ENCODE assay signal across 1 cellular context in the genomic region with DNA sequence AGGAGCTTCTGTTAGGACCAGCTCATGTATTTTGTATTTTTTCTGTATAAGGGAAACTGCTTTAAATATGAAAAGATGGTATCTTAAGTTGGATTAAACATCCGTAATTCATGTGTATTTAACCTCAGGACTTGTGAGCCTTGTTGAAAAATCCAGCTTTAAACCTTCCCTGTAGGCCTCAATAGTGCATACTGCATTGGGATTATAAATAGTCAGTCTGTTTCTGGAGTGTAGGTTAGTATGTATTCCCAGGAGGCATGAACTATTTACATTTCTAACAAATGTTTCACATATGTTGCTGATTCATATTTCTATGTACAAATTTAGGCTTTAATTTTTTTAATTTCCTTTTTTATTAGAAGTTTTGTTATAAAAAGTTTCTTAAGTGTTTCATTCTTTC.
TF ChIP-seq lines count a peak whose summit lies in the region.

No MANE protein-coding gene starts in this region.

TF ChIP-seq in GM23338, 12 proteins besides CTCF, POLR2A, EP300 and RAD21 (continued from another document):
- TF ChIP-seq, protein P1, sequence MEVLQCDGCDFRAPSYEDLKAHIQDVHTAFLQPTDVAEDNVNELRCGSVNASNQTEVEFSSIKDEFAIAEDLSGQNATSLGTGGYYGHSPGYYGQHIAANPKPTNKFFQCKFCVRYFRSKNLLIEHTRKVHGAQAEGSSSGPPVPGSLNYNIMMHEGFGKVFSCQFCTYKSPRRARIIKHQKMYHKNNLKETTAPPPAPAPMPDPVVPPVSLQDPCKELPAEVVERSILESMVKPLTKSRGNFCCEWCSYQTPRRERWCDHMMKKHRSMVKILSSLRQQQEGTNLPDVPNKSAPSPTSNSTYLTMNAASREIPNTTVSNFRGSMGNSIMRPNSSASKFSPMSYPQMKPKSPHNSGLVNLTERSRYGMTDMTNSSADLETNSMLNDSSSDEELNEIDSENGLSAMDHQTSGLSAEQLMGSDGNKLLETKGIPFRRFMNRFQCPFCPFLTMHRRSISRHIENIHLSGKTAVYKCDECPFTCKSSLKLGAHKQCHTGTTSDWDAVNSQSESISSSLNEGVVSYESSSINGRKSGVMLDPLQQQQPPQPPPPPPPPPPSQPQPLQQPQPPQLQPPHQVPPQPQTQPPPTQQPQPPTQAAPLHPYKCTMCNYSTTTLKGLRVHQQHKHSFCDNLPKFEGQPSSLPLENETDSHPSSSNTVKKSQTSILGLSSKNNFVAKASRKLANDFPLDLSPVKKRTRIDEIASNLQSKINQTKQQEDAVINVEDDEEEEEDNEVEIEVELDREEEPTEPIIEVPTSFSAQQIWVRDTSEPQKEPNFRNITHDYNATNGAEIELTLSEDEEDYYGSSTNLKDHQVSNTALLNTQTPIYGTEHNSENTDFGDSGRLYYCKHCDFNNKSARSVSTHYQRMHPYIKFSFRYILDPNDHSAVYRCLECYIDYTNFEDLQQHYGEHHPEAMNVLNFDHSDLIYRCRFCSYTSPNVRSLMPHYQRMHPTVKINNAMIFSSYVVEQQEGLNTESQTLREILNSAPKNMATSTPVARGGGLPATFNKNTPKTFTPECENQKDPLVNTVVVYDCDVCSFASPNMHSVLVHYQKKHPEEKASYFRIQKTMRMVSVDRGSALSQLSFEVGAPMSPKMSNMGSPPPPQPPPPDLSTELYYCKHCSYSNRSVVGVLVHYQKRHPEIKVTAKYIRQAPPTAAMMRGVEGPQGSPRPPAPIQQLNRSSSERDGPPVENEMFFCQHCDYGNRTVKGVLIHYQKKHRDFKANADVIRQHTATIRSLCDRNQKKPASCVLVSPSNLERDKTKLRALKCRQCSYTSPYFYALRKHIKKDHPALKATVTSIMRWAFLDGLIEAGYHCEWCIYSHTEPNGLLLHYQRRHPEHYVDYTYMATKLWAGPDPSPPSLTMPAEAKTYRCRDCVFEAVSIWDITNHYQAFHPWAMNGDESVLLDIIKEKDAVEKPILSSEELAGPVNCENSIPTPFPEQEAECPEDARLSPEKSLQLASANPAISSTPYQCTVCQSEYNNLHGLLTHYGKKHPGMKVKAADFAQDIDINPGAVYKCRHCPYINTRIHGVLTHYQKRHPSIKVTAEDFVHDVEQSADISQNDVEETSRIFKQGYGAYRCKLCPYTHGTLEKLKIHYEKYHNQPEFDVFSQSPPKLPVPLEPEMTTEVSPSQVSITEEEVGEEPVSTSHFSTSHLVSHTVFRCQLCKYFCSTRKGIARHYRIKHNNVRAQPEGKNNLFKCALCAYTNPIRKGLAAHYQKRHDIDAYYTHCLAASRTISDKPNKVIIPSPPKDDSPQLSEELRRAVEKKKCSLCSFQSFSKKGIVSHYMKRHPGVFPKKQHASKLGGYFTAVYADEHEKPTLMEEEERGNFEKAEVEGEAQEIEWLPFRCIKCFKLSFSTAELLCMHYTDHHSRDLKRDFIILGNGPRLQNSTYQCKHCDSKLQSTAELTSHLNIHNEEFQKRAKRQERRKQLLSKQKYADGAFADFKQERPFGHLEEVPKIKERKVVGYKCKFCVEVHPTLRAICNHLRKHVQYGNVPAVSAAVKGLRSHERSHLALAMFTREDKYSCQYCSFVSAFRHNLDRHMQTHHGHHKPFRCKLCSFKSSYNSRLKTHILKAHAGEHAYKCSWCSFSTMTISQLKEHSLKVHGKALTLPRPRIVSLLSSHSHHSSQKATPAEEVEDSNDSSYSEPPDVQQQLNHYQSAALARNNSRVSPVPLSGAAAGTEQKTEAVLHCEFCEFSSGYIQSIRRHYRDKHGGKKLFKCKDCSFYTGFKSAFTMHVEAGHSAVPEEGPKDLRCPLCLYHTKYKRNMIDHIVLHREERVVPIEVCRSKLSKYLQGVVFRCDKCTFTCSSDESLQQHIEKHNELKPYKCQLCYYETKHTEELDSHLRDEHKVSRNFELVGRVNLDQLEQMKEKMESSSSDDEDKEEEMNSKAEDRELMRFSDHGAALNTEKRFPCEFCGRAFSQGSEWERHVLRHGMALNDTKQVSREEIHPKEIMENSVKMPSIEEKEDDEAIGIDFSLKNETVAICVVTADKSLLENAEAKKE (CRISPR knock-in tag; IDR thresholded peaks at IDR 0.05), result no peak
- TF ChIP-seq, protein P2, sequence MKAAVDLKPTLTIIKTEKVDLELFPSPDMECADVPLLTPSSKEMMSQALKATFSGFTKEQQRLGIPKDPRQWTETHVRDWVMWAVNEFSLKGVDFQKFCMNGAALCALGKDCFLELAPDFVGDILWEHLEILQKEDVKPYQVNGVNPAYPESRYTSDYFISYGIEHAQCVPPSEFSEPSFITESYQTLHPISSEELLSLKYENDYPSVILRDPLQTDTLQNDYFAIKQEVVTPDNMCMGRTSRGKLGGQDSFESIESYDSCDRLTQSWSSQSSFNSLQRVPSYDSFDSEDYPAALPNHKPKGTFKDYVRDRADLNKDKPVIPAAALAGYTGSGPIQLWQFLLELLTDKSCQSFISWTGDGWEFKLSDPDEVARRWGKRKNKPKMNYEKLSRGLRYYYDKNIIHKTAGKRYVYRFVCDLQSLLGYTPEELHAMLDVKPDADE (IDR thresholded peaks at IDR 0.05), result no peak
- TF ChIP-seq, protein P3, sequence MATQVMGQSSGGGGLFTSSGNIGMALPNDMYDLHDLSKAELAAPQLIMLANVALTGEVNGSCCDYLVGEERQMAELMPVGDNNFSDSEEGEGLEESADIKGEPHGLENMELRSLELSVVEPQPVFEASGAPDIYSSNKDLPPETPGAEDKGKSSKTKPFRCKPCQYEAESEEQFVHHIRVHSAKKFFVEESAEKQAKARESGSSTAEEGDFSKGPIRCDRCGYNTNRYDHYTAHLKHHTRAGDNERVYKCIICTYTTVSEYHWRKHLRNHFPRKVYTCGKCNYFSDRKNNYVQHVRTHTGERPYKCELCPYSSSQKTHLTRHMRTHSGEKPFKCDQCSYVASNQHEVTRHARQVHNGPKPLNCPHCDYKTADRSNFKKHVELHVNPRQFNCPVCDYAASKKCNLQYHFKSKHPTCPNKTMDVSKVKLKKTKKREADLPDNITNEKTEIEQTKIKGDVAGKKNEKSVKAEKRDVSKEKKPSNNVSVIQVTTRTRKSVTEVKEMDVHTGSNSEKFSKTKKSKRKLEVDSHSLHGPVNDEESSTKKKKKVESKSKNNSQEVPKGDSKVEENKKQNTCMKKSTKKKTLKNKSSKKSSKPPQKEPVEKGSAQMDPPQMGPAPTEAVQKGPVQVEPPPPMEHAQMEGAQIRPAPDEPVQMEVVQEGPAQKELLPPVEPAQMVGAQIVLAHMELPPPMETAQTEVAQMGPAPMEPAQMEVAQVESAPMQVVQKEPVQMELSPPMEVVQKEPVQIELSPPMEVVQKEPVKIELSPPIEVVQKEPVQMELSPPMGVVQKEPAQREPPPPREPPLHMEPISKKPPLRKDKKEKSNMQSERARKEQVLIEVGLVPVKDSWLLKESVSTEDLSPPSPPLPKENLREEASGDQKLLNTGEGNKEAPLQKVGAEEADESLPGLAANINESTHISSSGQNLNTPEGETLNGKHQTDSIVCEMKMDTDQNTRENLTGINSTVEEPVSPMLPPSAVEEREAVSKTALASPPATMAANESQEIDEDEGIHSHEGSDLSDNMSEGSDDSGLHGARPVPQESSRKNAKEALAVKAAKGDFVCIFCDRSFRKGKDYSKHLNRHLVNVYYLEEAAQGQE (IDR thresholded peaks at IDR 0.05; ENCODE audit: unreplicated experiment), result no peak
- no peak for TF ChIP-seq POLR2AphosphoS5 (IDR thresholded peaks at IDR 0.05; ENCODE audit: low read depth)
TF ChIP-seq in GM23338: peak in this region for 0.
